In the genomic region with DNA sequence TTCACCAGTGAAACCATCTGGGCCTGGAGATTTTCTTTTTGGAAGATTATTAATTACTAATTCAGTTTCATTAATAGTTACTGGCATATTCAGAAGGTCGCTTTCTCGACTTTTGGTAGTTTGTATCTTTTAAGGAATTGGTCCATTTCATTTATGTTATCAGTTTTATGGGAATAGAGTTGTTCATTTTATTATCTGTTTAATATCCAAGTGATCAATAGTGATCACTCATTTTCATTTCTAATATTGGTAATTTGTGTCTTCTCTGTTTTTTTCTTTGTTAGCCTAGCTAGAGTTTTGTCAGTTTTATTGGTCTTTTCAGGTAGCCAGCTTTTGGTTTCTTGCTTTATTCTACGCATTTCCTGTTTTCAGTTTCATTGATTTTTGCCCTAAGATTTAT, we compare ENCODE assay signal across 21 cellular contexts. TPM values are rescaled to one million over a fixed set of nuclear protein-coding genes. Genes with fewer than 3 reads are reported as not detected.
DNase-seq lines count a peak whose midpoint lies in the region; ATAC-seq, FAIRE-seq and TF ChIP-seq lines count a peak whose summit lies in the region.
"Had no signal": no experiment of that assay in that cellular context is flagged by ENCODE, and none has a peak within 500 bp of the region (broad histone marks: within the 10 kb centered on the region; RNA-seq: fewer than 3 reads in every experiment).

No MANE protein-coding gene starts in this region.

- CTCF ChIA-PET in WTC11 (lab: Charles Lee), result no interaction called here

- peaks cover 49% of the 10 kb centered on the region for H3K4me1 ChIP-seq in ACC112 (ENCODE audit: control insufficient read depth, insufficient read depth, low read length, unreplicated experiment)

- H3K9me3 Mint-ChIP-seq in WTC11 (no peaks in the 10 kb centered on the region), mesothelial cell of epicardium (peaks cover 21% of the 10 kb centered on the region)

- in situ Hi-C loops in GM13977 (cut with MboI; ENCODE audit: low pct_unique_long_range_greater_than_20kb, low sequenced_read_pairs, unreplicated experiment), result no loop called here

- H3K4me1 Mint-ChIP-seq in WTC11, result peaks cover 74% of the 10 kb centered on the region
- H3K4me1 Mint-ChIP-seq in mesothelial cell of epicardium, result peaks cover 33% of the 10 kb centered on the region

- FAIRE-seq in G401.6 (lab: Jason Lieb, UNC), result peak; percentile 27
- FAIRE-seq: HepG2 had no signal

- peak overlapping the region; percentile 64; the same call in 1 of the 2 replicates for H3K4me3 ChIP-seq in ACC112 (ENCODE audit: low read depth, low read length)
- H3K4me3 ChIP-seq: ascending aorta, SJSA1, thyroid gland had no signal

- H3K79me2 ChIP-seq in ACC112 (ENCODE audit: control insufficient read depth, insufficient read depth, low read length, unreplicated experiment), result peaks cover 93% of the 10 kb centered on the region

- POLR2A ChIA-PET in WTC11 (lab: Charles Lee), result no interaction called here

- ATAC-seq in WTC11 (no peak), GM18909 (IDR thresholded peaks at IDR 0.05; ENCODE audit: poor library complexity, unreplicated experiment) (no peak)
- ATAC-seq: activated CD4-positive, CD25-positive, alpha-beta regulatory T cell treated with anti-CD3 and anti-CD28 coated beads, Interleukin-2, amount 50 U/mL, for 24 hours; HepG2; left lobe of liver had no signal

- no peak for TF ChIP-seq CTCF in WTC11 (IDR thresholded peaks at IDR 0.05)
- TF ChIP-seq CTCF in mesothelial cell of epicardium (IDR thresholded peaks at IDR 0.05; ENCODE audit: unreplicated experiment), result no peak
- no peak for TF ChIP-seq CTCF in GM13977 (IDR thresholded peaks at IDR 0.05; ENCODE audit: extremely low read depth, insufficient read depth, missing control alignments)

- H3K4me3 Mint-ChIP-seq in WTC11 (no peak overlapping the region), mesothelial cell of epicardium (no peak overlapping the region)

- H3K27me3 ChIP-seq in ACC112 (ENCODE audit: insufficient read depth, low read length), result no peaks in the 10 kb centered on the region
- H3K27me3 ChIP-seq: ascending aorta, SJSA1, thyroid gland had no signal

- DNase-seq in WTC11 (ENCODE audit: low spot score), result no peak
- no peak for DNase-seq in mesothelial cell of epicardium (ENCODE audit: low spot score in 2 of 2, unreplicated experiment in 2 of 2)
- DNase-seq in stimulated activated CD4-positive, alpha-beta T cell treated with anti-CD3 and anti-CD28 coated beads, Interleukin-4, amount 100 ng/mL, for 4 hours, result no peak
- DNase-seq in GM13977 (ENCODE audit: low spot score), result no peak
- DNase-seq in NCI-H82 (lab: John Stamatoyannopoulos, UW), result no peak
- DNase-seq: activated gamma-delta T cell, AML-193, cerebellar nuclear complex, EL, H7, NCI-H1694, NCI-H774, thyroid gland had no signal

- H3K36me3 ChIP-seq in ACC112 (ENCODE audit: insufficient read depth, low read length), result no peaks in the 10 kb centered on the region
- H3K36me3 ChIP-seq: ascending aorta, SJSA1, thyroid gland had no signal

- peak overlapping the region; percentile 37 for H3K27ac ChIP-seq in ACC112 (ENCODE audit: low read depth, low read length)
- H3K27ac ChIP-seq: ascending aorta, SJSA1, thyroid gland had no signal

- H3K27me3 Mint-ChIP-seq in WTC11 (ENCODE audit: low read depth) (no peaks in the 10 kb centered on the region), mesothelial cell of epicardium (ENCODE audit: low read depth) (no peaks in the 10 kb centered on the region)

- H2AFZ ChIP-seq in ACC112 (ENCODE audit: low read length, unreplicated experiment), result no peak overlapping the region

- H3K27ac Mint-ChIP-seq in WTC11 (peak overlapping the region; percentile 60), mesothelial cell of epicardium (peak overlapping the region; percentile 19)

- no peaks in the 10 kb centered on the region for H3K36me3 Mint-ChIP-seq in WTC11
- H3K36me3 Mint-ChIP-seq in mesothelial cell of epicardium, result peaks cover 10% of the 10 kb centered on the region

TF ChIP-seq in WTC11, 78 proteins besides CTCF, POLR2A, EP300 and RAD21:
- TF ChIP-seq MXD4 (CRISPR knock-in tag; IDR thresholded peaks at IDR 0.05; ENCODE audit: borderline replicate concordance), result no peak
- no peak for TF ChIP-seq MYBL2 (CRISPR knock-in tag; IDR thresholded peaks at IDR 0.05)
- TF ChIP-seq CREM (CRISPR knock-in tag; IDR thresholded peaks at IDR 0.05), result no peak
- no peak for TF ChIP-seq E2F1 (CRISPR knock-in tag; IDR thresholded peaks at IDR 0.05)
- TF ChIP-seq, protein P1, sequence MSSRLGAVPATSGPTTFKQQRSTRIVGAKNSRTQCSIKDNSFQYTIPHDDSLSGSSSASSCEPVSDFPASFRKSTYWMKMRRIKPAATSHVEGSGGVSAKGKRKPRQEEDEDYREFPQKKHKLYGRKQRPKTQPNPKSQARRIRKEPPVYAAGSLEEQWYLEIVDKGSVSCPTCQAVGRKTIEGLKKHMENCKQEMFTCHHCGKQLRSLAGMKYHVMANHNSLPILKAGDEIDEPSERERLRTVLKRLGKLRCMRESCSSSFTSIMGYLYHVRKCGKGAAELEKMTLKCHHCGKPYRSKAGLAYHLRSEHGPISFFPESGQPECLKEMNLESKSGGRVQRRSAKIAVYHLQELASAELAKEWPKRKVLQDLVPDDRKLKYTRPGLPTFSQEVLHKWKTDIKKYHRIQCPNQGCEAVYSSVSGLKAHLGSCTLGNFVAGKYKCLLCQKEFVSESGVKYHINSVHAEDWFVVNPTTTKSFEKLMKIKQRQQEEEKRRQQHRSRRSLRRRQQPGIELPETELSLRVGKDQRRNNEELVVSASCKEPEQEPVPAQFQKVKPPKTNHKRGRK (CRISPR knock-in tag; IDR thresholded peaks at IDR 0.05; ENCODE audit: borderline replicate concordance), result no peak
- TF ChIP-seq, protein P2, sequence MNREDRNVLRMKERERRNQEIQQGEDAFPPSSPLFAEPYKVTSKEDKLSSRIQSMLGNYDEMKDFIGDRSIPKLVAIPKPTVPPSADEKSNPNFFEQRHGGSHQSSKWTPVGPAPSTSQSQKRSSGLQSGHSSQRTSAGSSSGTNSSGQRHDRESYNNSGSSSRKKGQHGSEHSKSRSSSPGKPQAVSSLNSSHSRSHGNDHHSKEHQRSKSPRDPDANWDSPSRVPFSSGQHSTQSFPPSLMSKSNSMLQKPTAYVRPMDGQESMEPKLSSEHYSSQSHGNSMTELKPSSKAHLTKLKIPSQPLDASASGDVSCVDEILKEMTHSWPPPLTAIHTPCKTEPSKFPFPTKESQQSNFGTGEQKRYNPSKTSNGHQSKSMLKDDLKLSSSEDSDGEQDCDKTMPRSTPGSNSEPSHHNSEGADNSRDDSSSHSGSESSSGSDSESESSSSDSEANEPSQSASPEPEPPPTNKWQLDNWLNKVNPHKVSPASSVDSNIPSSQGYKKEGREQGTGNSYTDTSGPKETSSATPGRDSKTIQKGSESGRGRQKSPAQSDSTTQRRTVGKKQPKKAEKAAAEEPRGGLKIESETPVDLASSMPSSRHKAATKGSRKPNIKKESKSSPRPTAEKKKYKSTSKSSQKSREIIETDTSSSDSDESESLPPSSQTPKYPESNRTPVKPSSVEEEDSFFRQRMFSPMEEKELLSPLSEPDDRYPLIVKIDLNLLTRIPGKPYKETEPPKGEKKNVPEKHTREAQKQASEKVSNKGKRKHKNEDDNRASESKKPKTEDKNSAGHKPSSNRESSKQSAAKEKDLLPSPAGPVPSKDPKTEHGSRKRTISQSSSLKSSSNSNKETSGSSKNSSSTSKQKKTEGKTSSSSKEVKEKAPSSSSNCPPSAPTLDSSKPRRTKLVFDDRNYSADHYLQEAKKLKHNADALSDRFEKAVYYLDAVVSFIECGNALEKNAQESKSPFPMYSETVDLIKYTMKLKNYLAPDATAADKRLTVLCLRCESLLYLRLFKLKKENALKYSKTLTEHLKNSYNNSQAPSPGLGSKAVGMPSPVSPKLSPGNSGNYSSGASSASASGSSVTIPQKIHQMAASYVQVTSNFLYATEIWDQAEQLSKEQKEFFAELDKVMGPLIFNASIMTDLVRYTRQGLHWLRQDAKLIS (CRISPR knock-in tag; IDR thresholded peaks at IDR 0.05; ENCODE audit: borderline replicate concordance), result no peak
- TF ChIP-seq ZNF423 (CRISPR knock-in tag; IDR thresholded peaks at IDR 0.05), result no peak

RNA-seq across cellular contexts. Expression of gene MKLN1, which starts 31.0 kb away (rescaled TPM):
- total RNA-seq in WTC11 (2021) (37.6 to 40.9 TPM (median 40.5 TPM) in 3 replicates), mesothelial cell of epicardium (58.1 to 67.3 TPM (median 61.7 TPM) in 3 replicates)
